1 cellular context compared by ENCODE assay signal in the genomic region with DNA sequence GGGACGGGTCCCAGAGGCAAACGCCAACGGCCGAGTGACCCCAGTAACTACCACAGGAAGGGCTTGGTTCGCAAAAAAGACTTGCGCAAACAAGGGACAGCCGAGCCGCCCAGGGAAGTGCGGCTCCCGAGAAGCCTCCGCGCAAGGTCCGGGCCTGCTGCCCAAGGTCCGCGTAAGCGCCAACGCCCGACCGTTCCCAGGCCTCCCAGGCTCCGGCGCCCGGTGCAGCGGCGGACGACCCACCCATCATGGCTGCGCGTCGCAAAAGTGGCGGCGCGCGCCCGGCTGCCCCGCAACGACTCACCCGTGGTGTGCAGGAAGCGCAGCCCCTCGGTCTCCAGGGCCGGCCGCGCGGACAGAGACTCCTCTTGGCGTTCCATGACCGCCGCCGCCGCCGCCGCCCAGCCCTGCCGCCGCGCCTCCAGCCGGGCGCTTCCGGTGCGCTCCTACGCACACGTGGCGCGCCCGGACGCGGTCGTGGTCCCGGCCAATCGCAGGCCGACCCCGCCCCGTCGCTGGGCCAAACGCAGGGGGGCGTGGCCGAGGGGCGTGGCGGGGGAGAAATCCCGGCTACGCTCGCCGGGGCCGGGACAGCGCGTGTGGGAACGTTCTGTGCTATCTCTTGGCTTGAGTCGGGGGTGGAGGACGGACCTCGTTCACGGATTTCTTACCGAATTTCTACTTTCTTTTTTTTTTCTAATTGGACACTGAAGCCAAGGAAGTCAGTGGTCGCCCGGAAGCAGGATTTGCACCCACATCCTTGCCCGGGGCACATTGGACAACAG.
TF ChIP-seq lines count a peak whose summit lies in the region.

A gene with protein sequence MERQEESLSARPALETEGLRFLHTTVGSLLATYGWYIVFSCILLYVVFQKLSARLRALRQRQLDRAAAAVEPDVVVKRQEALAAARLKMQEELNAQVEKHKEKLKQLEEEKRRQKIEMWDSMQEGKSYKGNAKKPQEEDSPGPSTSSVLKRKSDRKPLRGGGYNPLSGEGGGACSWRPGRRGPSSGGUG (minus strand): TSS at position 448 of the 785 bp plus-strand sequence. CDS start 68 bp downstream, at position 380.

TF ChIP-seq in K562, 482 proteins besides CTCF, POLR2A, EP300 and RAD21 (continued from another document and continues in another):
- TF ChIP-seq, protein P1, sequence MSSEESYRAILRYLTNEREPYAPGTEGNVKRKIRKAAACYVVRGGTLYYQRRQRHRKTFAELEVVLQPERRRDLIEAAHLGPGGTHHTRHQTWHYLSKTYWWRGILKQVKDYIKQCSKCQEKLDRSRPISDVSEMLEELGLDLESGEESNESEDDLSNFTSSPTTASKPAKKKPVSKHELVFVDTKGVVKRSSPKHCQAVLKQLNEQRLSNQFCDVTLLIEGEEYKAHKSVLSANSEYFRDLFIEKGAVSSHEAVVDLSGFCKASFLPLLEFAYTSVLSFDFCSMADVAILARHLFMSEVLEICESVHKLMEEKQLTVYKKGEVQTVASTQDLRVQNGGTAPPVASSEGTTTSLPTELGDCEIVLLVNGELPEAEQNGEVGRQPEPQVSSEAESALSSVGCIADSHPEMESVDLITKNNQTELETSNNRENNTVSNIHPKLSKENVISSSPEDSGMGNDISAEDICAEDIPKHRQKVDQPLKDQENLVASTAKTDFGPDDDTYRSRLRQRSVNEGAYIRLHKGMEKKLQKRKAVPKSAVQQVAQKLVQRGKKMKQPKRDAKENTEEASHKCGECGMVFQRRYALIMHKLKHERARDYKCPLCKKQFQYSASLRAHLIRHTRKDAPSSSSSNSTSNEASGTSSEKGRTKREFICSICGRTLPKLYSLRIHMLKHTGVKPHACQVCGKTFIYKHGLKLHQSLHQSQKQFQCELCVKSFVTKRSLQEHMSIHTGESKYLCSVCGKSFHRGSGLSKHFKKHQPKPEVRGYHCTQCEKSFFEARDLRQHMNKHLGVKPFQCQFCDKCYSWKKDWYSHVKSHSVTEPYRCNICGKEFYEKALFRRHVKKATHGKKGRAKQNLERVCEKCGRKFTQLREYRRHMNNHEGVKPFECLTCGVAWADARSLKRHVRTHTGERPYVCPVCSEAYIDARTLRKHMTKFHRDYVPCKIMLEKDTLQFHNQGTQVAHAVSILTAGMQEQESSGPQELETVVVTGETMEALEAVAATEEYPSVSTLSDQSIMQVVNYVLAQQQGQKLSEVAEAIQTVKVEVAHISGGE (CRISPR knock-in tag; IDR thresholded peaks at IDR 0.05), result peak in 2 of 3 experiments; percentile 30 to 63; a peak in 1 of 6 replicates
- no peak for TF ChIP-seq NFRKB (IDR thresholded peaks at IDR 0.05; ENCODE audit: low read depth)
- TF ChIP-seq ZZZ3 (IDR thresholded peaks at IDR 0.05), result no peak
- peak; percentile 84 for TF ChIP-seq ETV5 (CRISPR knock-in tag; IDR thresholded peaks at IDR 0.05; ENCODE audit: low read depth)
- TF ChIP-seq, protein P2, sequence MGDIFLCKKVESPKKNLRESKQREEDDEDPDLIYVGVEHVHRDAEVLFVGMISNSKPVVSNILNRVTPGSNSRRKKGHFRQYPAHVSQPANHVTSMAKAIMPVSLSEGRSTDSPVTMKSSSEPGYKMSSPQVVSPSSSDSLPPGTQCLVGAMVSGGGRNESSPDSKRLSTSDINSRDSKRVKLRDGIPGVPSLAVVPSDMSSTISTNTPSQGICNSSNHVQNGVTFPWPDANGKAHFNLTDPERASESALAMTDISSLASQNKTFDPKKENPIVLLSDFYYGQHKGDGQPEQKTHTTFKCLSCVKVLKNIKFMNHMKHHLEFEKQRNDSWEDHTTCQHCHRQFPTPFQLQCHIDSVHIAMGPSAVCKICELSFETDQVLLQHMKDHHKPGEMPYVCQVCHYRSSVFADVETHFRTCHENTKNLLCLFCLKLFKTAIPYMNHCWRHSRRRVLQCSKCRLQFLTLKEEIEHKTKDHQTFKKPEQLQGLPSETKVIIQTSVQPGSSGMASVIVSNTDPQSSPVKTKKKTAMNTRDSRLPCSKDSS (IDR thresholded peaks at IDR 0.05; ENCODE audit: low read depth, partially characterized antibody), result no peak
- TF ChIP-seq, protein P3, sequence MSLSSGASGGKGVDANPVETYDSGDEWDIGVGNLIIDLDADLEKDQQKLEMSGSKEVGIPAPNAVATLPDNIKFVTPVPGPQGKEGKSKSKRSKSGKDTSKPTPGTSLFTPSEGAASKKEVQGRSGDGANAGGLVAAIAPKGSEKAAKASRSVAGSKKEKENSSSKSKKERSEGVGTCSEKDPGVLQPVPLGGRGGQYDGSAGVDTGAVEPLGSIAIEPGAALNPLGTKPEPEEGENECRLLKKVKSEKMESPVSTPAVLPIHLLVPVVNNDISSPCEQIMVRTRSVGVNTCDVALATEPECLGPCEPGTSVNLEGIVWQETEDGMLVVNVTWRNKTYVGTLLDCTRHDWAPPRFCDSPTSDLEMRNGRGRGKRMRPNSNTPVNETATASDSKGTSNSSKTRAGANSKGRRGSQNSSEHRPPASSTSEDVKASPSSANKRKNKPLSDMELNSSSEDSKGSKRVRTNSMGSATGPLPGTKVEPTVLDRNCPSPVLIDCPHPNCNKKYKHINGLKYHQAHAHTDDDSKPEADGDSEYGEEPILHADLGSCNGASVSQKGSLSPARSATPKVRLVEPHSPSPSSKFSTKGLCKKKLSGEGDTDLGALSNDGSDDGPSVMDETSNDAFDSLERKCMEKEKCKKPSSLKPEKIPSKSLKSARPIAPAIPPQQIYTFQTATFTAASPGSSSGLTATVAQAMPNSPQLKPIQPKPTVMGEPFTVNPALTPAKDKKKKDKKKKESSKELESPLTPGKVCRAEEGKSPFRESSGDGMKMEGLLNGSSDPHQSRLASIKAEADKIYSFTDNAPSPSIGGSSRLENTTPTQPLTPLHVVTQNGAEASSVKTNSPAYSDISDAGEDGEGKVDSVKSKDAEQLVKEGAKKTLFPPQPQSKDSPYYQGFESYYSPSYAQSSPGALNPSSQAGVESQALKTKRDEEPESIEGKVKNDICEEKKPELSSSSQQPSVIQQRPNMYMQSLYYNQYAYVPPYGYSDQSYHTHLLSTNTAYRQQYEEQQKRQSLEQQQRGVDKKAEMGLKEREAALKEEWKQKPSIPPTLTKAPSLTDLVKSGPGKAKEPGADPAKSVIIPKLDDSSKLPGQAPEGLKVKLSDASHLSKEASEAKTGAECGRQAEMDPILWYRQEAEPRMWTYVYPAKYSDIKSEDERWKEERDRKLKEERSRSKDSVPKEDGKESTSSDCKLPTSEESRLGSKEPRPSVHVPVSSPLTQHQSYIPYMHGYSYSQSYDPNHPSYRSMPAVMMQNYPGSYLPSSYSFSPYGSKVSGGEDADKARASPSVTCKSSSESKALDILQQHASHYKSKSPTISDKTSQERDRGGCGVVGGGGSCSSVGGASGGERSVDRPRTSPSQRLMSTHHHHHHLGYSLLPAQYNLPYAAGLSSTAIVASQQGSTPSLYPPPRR (CRISPR knock-in tag; IDR thresholded peaks at IDR 0.05; ENCODE audit: borderline replicate concordance), result no peak
- TF ChIP-seq, protein P4, sequence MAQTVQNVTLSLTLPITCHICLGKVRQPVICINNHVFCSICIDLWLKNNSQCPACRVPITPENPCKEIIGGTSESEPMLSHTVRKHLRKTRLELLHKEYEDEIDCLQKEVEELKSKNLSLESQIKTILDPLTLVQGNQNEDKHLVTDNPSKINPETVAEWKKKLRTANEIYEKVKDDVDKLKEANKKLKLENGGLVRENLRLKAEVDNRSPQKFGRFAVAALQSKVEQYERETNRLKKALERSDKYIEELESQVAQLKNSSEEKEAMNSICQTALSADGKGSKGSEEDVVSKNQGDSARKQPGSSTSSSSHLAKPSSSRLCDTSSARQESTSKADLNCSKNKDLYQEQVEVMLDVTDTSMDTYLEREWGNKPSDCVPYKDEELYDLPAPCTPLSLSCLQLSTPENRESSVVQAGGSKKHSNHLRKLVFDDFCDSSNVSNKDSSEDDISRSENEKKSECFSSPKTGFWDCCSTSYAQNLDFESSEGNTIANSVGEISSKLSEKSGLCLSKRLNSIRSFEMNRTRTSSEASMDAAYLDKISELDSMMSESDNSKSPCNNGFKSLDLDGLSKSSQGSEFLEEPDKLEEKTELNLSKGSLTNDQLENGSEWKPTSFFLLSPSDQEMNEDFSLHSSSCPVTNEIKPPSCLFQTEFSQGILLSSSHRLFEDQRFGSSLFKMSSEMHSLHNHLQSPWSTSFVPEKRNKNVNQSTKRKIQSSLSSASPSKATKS (CRISPR knock-in tag; IDR thresholded peaks at IDR 0.05), result no peak
- no peak for TF ChIP-seq KDM4B (IDR thresholded peaks at IDR 0.05; ENCODE audit: borderline replicate concordance in 2 of 2, low read depth in 1 of 2)
- no peak for TF ChIP-seq NR2C2 (CRISPR knock-in tag; IDR thresholded peaks at IDR 0.05)
- TF ChIP-seq NR2C2 (tag; IDR thresholded peaks at IDR 0.05), result peak; percentile 64; the same call in 1 of the 2 replicates
- TF ChIP-seq ZNF75A (CRISPR knock-in tag; IDR thresholded peaks at IDR 0.05), result no peak
- TF ChIP-seq, protein P5, sequence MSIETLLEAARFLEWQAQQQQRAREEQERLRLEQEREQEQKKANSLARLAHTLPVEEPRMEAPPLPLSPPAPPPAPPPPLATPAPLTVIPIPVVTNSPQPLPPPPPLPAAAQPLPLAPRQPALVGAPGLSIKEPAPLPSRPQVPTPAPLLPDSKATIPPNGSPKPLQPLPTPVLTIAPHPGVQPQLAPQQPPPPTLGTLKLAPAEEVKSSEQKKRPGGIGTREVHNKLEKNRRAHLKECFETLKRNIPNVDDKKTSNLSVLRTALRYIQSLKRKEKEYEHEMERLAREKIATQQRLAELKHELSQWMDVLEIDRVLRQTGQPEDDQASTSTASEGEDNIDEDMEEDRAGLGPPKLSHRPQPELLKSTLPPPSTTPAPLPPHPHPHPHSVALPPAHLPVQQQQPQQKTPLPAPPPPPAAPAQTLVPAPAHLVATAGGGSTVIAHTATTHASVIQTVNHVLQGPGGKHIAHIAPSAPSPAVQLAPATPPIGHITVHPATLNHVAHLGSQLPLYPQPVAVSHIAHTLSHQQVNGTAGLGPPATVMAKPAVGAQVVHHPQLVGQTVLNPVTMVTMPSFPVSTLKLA (conservative IDR thresholded peaks at IDR 0.05), result peak; percentile 87 to 93
- no peak for TF ChIP-seq ZNF695 (CRISPR knock-in tag; IDR thresholded peaks at IDR 0.05)
- TF ChIP-seq SIX5 (IDR thresholded peaks at IDR 0.05; ENCODE audit: borderline replicate concordance in 1 of 2, insufficient read depth in 1 of 2, low read depth in 1 of 2, low read length in 2 of 2), result no peak
- TF ChIP-seq ZNF561 (CRISPR knock-in tag; conservative IDR thresholded peaks at IDR 0.05), result no peak
- no peak for TF ChIP-seq TGIF2 (CRISPR knock-in tag; IDR thresholded peaks at IDR 0.05)
- no peak for TF ChIP-seq JUND (IDR thresholded peaks at IDR 0.05; ENCODE audit: borderline replicate concordance, low read depth, low read length)
- TF ChIP-seq JUND (tag; IDR thresholded peaks at IDR 0.05; ENCODE audit: borderline replicate concordance, low read depth, low read length), result no peak
- no peak for TF ChIP-seq OTX1 (CRISPR knock-in tag; IDR thresholded peaks at IDR 0.05)
- peak; percentile 90 for TF ChIP-seq ELF1 (tag; IDR thresholded peaks at IDR 0.05)
- TF ChIP-seq HLTF (IDR thresholded peaks at IDR 0.05), result 0 out of 2 replicates have a peak, but pooled peaks have one; percentile 50
- TF ChIP-seq BCL6 (CRISPR knock-in tag; IDR thresholded peaks at IDR 0.05), result no peak
- no peak for TF ChIP-seq ZKSCAN8 (CRISPR knock-in tag; IDR thresholded peaks at IDR 0.05)
- TF ChIP-seq, protein P6, sequence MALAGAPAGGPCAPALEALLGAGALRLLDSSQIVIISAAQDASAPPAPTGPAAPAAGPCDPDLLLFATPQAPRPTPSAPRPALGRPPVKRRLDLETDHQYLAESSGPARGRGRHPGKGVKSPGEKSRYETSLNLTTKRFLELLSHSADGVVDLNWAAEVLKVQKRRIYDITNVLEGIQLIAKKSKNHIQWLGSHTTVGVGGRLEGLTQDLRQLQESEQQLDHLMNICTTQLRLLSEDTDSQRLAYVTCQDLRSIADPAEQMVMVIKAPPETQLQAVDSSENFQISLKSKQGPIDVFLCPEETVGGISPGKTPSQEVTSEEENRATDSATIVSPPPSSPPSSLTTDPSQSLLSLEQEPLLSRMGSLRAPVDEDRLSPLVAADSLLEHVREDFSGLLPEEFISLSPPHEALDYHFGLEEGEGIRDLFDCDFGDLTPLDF (CRISPR knock-in tag; IDR thresholded peaks at IDR 0.05), result peak; percentile 30; the same call in 1 of the 2 replicates
- no peak for TF ChIP-seq CBFB (CRISPR knock-in tag; IDR thresholded peaks at IDR 0.05)
- TF ChIP-seq CHD1 (IDR thresholded peaks at IDR 0.05; ENCODE audit: low read length), result peak; percentile 78
- no peak for TF ChIP-seq NCOA4 (IDR thresholded peaks at IDR 0.05; ENCODE audit: partially characterized antibody)
- no peak for TF ChIP-seq ZNF282 (CRISPR knock-in tag; IDR thresholded peaks at IDR 0.05)
- TF ChIP-seq, protein P7, sequence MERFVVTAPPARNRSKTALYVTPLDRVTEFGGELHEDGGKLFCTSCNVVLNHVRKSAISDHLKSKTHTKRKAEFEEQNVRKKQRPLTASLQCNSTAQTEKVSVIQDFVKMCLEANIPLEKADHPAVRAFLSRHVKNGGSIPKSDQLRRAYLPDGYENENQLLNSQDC (CRISPR knock-in tag; IDR thresholded peaks at IDR 0.05), result 0 out of 2 replicates have a peak, but pooled peaks have one; percentile 20
- TF ChIP-seq ZFP30 (CRISPR knock-in tag; IDR thresholded peaks at IDR 0.05; ENCODE audit: borderline replicate concordance), result no peak
- TF ChIP-seq, protein P8, sequence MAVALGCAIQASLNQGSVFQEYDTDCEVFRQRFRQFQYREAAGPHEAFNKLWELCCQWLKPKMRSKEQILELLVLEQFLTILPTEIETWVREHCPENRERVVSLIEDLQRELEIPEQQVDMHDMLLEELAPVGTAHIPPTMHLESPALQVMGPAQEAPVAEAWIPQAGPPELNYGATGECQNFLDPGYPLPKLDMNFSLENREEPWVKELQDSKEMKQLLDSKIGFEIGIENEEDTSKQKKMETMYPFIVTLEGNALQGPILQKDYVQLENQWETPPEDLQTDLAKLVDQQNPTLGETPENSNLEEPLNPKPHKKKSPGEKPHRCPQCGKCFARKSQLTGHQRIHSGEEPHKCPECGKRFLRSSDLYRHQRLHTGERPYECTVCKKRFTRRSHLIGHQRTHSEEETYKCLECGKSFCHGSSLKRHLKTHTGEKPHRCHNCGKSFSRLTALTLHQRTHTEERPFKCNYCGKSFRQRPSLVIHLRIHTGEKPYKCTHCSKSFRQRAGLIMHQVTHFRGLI (CRISPR knock-in tag; IDR thresholded peaks at IDR 0.05), result no peak
- TF ChIP-seq, protein P9, sequence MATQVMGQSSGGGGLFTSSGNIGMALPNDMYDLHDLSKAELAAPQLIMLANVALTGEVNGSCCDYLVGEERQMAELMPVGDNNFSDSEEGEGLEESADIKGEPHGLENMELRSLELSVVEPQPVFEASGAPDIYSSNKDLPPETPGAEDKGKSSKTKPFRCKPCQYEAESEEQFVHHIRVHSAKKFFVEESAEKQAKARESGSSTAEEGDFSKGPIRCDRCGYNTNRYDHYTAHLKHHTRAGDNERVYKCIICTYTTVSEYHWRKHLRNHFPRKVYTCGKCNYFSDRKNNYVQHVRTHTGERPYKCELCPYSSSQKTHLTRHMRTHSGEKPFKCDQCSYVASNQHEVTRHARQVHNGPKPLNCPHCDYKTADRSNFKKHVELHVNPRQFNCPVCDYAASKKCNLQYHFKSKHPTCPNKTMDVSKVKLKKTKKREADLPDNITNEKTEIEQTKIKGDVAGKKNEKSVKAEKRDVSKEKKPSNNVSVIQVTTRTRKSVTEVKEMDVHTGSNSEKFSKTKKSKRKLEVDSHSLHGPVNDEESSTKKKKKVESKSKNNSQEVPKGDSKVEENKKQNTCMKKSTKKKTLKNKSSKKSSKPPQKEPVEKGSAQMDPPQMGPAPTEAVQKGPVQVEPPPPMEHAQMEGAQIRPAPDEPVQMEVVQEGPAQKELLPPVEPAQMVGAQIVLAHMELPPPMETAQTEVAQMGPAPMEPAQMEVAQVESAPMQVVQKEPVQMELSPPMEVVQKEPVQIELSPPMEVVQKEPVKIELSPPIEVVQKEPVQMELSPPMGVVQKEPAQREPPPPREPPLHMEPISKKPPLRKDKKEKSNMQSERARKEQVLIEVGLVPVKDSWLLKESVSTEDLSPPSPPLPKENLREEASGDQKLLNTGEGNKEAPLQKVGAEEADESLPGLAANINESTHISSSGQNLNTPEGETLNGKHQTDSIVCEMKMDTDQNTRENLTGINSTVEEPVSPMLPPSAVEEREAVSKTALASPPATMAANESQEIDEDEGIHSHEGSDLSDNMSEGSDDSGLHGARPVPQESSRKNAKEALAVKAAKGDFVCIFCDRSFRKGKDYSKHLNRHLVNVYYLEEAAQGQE (CRISPR knock-in tag; IDR thresholded peaks at IDR 0.05; ENCODE audit: low read depth), result peak; percentile 81; the same call in 1 of the 2 replicates
